ENCODE assay signal across 1 cellular context in genomic region chr12:40390980-40391379, GRCh38.
TF ChIP-seq lines count a peak whose summit lies in the region.

No MANE protein-coding gene starts in this region.

TF ChIP-seq in HepG2, 621 proteins besides CTCF, POLR2A, EP300 and RAD21 (continued from another document):
- TF ChIP-seq, protein P1, sequence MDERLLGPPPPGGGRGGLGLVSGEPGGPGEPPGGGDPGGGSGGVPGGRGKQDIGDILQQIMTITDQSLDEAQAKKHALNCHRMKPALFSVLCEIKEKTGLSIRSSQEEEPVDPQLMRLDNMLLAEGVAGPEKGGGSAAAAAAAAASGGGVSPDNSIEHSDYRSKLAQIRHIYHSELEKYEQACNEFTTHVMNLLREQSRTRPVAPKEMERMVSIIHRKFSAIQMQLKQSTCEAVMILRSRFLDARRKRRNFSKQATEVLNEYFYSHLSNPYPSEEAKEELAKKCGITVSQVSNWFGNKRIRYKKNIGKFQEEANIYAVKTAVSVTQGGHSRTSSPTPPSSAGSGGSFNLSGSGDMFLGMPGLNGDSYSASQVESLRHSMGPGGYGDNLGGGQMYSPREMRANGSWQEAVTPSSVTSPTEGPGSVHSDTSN (CRISPR knock-in tag; IDR thresholded peaks at IDR 0.05), result no peak
